ENCODE assay signal across 25 cellular contexts in the genomic region with DNA sequence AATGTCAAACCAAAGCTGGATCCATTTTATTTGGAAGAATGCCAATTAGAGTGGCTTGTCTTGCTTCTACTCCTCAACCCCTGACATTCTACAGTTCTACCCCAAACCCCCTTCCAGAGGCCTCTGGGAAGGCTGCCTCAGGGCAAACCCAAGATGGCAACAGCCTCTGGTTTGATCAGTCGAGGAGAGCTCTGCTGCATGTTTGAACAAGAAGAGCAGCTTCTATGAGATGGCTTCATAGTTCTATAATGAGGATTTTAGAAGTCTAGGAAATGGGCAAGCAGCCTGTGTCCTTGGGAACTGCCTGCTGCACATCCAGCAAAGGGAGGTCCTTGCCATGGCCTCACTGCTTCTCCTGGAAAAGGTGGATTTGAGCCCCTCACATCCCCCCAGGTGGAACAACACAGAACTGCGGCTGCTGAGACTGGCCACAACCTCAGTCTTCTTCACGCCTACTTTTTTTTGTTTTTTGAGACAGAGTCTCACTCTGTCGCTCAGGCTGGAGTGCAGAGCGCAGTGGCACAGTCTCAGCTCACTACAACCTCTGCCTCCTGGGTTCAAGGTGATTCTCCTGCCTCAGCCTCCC. TPM values are rescaled to one million over a fixed set of nuclear protein-coding genes. Genes with fewer than 3 reads are reported as not detected.
DNase-seq lines count a peak whose midpoint lies in the region; ATAC-seq, FAIRE-seq and TF ChIP-seq lines count a peak whose summit lies in the region.
"Had no signal": no experiment of that assay in that cellular context is flagged by ENCODE, and none has a peak within 500 bp of the region (broad histone marks: within the 10 kb centered on the region; RNA-seq: fewer than 3 reads in every experiment).

No MANE protein-coding gene starts in this region.

- H3K4me2 ChIP-seq in astrocyte (ENCODE audit: low read length) = no peak overlapping the region

- H3K9me3 ChIP-seq in astrocyte (ENCODE audit: insufficient read depth, low read depth, low read length) (no peaks in the 10 kb centered on the region), mucosa of descending colon (no peaks in the 10 kb centered on the region), heart left ventricle (no peaks in the 10 kb centered on the region)

- H3K4me1 Mint-ChIP-seq in astrocyte (ENCODE audit: low read depth, unreplicated experiment) = no peaks in the 10 kb centered on the region

- no peak for FAIRE-seq in astrocyte (lab: Jason Lieb, UNC)
- FAIRE-seq: endothelial cell of umbilical vein, GM12892 had no signal

- no peaks in the 10 kb centered on the region for H4K20me1 ChIP-seq in astrocyte (ENCODE audit: insufficient read depth, low read length)

- no peak overlapping the region for H3K27ac Mint-ChIP-seq in astrocyte (ENCODE audit: unreplicated experiment)
- H3K27ac Mint-ChIP-seq: CD8-positive, alpha-beta memory T cell had no signal

- peaks cover 18% of the 10 kb centered on the region for H3K27me3 Mint-ChIP-seq in astrocyte (ENCODE audit: low read depth, unreplicated experiment)
- H3K27me3 Mint-ChIP-seq: CD8-positive, alpha-beta memory T cell had no signal

- H2AFZ ChIP-seq in astrocyte (ENCODE audit: low read depth, low read length) = no peak overlapping the region

- intact Hi-C loops in mucosa of descending colon (cut with DNase I, micrococcal nuclease) (no loop called here), heart left ventricle (cut with DNase I) (no loop called here)

- no peak overlapping the region for H3K4me3 Mint-ChIP-seq in astrocyte (ENCODE audit: unreplicated experiment)
- H3K4me3 Mint-ChIP-seq: CD8-positive, alpha-beta memory T cell had no signal

- no peaks in the 10 kb centered on the region for H3K79me2 ChIP-seq in astrocyte (ENCODE audit: insufficient read depth, low read length)

- TF ChIP-seq POLR2A in heart left ventricle (IDR thresholded peaks at IDR 0.05) = no peak

- peaks cover 15% of the 10 kb centered on the region for H3K9me3 Mint-ChIP-seq in astrocyte (ENCODE audit: unreplicated experiment)
- H3K9me3 Mint-ChIP-seq: CD8-positive, alpha-beta memory T cell had no signal

- H3K27me3 ChIP-seq in astrocyte (ENCODE audit: insufficient read depth, low read length) (no peaks in the 10 kb centered on the region), heart left ventricle (peaks cover 0 to 48% (median 14%) of the 10 kb centered on the region in 9 donors)

- H3K36me3 Mint-ChIP-seq in astrocyte (ENCODE audit: low read depth, unreplicated experiment) = peaks cover 6% of the 10 kb centered on the region

- ATAC-seq in mucosa of descending colon (no peak), heart left ventricle (no peak), GM19395 (IDR thresholded peaks at IDR 0.05; ENCODE audit: unreplicated experiment) (no peak)

- H3K4me1 ChIP-seq in astrocyte (ENCODE audit: insufficient read depth, low read length) (peaks cover 6% of the 10 kb centered on the region), mucosa of descending colon (ENCODE audit: low read depth) (peaks cover 8% of the 10 kb centered on the region), heart left ventricle (peaks cover 0 to 19% (median 13%) of the 10 kb centered on the region in 12 donors)

- 93 to 97% (median 95%) methylated on average over 5 of the region's 5 CpGs for WGBS in heart left ventricle, 4 donors

- TF ChIP-seq CTCF in GM12872 (IDR thresholded peaks at IDR 0.05; ENCODE audit: insufficient read depth, low read depth, low read length) (0 out of 3 replicates have a peak, but pooled peaks have one; percentile 18), astrocyte (IDR thresholded peaks at IDR 0.05; ENCODE audit: insufficient read depth, low read depth, low read length) (peak; percentile 5), mucosa of descending colon (IDR thresholded peaks at IDR 0.05) (no peak), heart left ventricle (IDR thresholded peaks at IDR 0.05) (no peak)

- DNase-seq in DMS 273 (lab: John Stamatoyannopoulos, UW; ENCODE audit: unreplicated experiment) (peak; percentile 20), DMS 273 treated with DMSO at 0.1 percent for 48 hours (lab: John Stamatoyannopoulos, UW) (no peak), astrocyte (ENCODE audit: low read depth) (no peak), mucosa of descending colon (peak in 2 of 3 donors; percentile 14 to 21), heart left ventricle (no peak), NCI-H82 treated with DMSO at 0.1 percent for 48 hours (lab: John Stamatoyannopoulos, UW; ENCODE audit: unreplicated experiment) (no peak)
- DNase-seq: activated CD4-positive, alpha-beta T cell treated with anti-CD3 and anti-CD28 coated beads, Interleukin-2, amount 50 U/mL, for 48 hours; CD8-positive, alpha-beta memory T cell; dermis blood vessel endothelial cell; DMS79 treated with DMSO at 0.1 percent for 48 hours; mammary epithelial cell; NCI-H146; NCI-H2171; NCI-H510A treated with DMSO at 0.1 percent for 48 hours; NK-92 treated with Interleukin-12 subunit alpha and Interleukin-12 subunit beta, amount 100 ng/mL, for 24 hours; nucleus accumbens; SHP77; stimulated activated CD4-positive, alpha-beta T cell treated with anti-CD3 and anti-CD28 coated beads, Interleukin-1b, Interleukin-23, amount 100 ng/mL, for 48 hours; substantia nigra had no signal

- H3K9ac ChIP-seq in astrocyte (ENCODE audit: low read length) = no peak overlapping the region

- no peaks in the 10 kb centered on the region for H3K36me3 ChIP-seq in astrocyte (ENCODE audit: insufficient read depth, low read length)
- H3K36me3 ChIP-seq in mucosa of descending colon (ENCODE audit: low read depth) = no peaks in the 10 kb centered on the region
- H3K36me3 ChIP-seq in heart left ventricle = no peaks in the 10 kb centered on the region

- H3K27ac ChIP-seq in astrocyte (ENCODE audit: low read depth, low read length) (no peak overlapping the region), heart left ventricle (no peak overlapping the region)
- H3K27ac ChIP-seq: 22Rv1, skin epidermis had no signal

- no peak overlapping the region for H3K4me3 ChIP-seq in astrocyte (ENCODE audit: insufficient read depth, low read depth, low read length)
- no peak overlapping the region for H3K4me3 ChIP-seq in mucosa of descending colon
- H3K4me3 ChIP-seq in heart left ventricle = no peak overlapping the region
- H3K4me3 ChIP-seq: skin epidermis had no signal

RNA-seq across cellular contexts. Expression of gene ZC3H12D, which starts 37.9 kb away (rescaled TPM):
- total RNA-seq in astrocyte (0.05 and 0.10 TPM in 2 replicates), mucosa of descending colon (1 to 10 TPM; 5.2 to 9.1 (median 8.9) TPM), heart left ventricle (1 to 10 TPM in 2 of 9 donors, under 1 TPM in 7; 0.14 to 3.0 (median 0.47) TPM)
- polyA plus RNA-seq in heart left ventricle = under 1 TPM; 0.19 to 0.23 TPM
- total RNA-seq: endothelial cell of umbilical vein had no signal

RNA-seq across cellular contexts. Expression of gene SUMO4, which starts 46.8 kb away (rescaled TPM):
- total RNA-seq in astrocyte = 1.4 and 1.6 TPM in 2 replicates
- 1 to 10 TPM; 1.7 to 3.6 (median 2.7) TPM for total RNA-seq in mucosa of descending colon
- total RNA-seq in heart left ventricle = 1 to 10 TPM in 1 of 9 donors, under 1 TPM in 7, not detected in 1; 0.26 to 1.5 (median 0.58) TPM
- under 1 TPM in 1 of 2 donors, not detected in 1; 0.50 TPM for polyA plus RNA-seq in heart left ventricle

Comparison
In these comparisons a context has a peak if more than half of its experiments do, and no peak if none do; other contexts are left out.
1. DNase-seq: peak in DMS 273 (single experiment) and mucosa of descending colon (2 of 3); none in DMS 273 treated with DMSO at 0.1 percent for 48 hours (single experiment), astrocyte (single experiment), heart left ventricle (0 of 5) and NCI-H82 treated with DMSO at 0.1 percent for 48 hours (single experiment).
2. CTCF ChIP-seq: peak in GM12872 (single experiment) and astrocyte (single experiment); none in mucosa of descending colon (single experiment) and heart left ventricle (0 of 12).